ENCODE assay signal across 26 cellular contexts in the genomic region with DNA sequence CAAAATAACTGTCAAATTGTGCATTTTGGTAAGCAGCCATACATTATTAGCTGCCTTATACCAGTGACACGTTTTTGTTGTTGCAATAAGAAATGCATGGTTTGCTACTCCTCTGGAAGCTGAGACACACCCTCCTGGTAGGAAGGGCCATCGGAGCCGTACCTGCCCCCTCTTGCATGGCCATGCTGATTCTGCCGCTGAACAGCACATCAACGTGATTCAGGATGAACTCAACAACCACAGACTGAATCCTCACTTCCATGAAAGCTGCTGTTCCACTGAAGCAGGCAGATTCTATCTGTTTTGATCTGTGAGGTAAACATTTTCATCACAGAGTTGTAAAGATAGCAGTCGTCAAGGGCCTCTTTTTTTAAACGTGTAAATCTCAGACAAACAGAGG. TPM values are rescaled to one million over a fixed set of nuclear protein-coding genes. Genes with fewer than 3 reads are reported as not detected.
"Had no signal": no experiment of that assay in that cellular context is flagged by ENCODE, and none has a peak within 500 bp of the region (broad histone marks: within the 10 kb centered on the region; RNA-seq: fewer than 3 reads in every experiment).

No MANE protein-coding gene starts in this region.

- H3K27ac ChIP-seq: adrenal gland, esophagus squamous epithelium, gastrocnemius medialis, pancreas, prostate gland, sigmoid colon, uterus had no signal

- H3K4me3 ChIP-seq: adrenal gland, esophagus squamous epithelium, gastrocnemius medialis, pancreas, prostate gland, sigmoid colon, uterus had no signal

- H3K27me3 ChIP-seq: adrenal gland, esophagus squamous epithelium, gastrocnemius medialis, pancreas, sigmoid colon, uterus had no signal

- H3K9me3 ChIP-seq: adrenal gland, esophagus squamous epithelium, gastrocnemius medialis, pancreas, prostate gland, sigmoid colon, uterus had no signal

- DNase-seq: activated B cell treated with CpG ODN at 0.5 μM for 24 hours; activated CD4-positive, alpha-beta T cell treated with anti-CD3 and anti-CD28 coated beads for 36 hours; activated CD4-positive, alpha-beta T cell treated with anti-CD3 and anti-CD28 coated beads, Interleukin-2, amount 50 U/mL, for 4 hours; activated CD8-positive, alpha-beta memory T cell treated with anti-CD3 and anti-CD28 coated beads for 24 hours; activated effector memory CD4-positive, alpha-beta T cell treated with Interleukin-2 at 50 U/mL for 16 hours; activated naive CD4-positive, alpha-beta T cell treated with Interleukin-2 at 50 U/mL for 16 hours; adrenal gland; endodermal cell; esophagus squamous epithelium; gastrocnemius medialis; glutamatergic neuron; left colon; midbrain; naive thymus-derived CD4-positive, alpha-beta T cell; nucleus accumbens; pancreas; sigmoid colon; small intestine; stimulated activated CD4-positive, alpha-beta T cell treated with anti-CD3 and anti-CD28 coated beads, Interleukin-4, amount 100 ng/mL, for 4 hours; stimulated activated CD8-positive, alpha-beta memory T cell treated with anti-CD3 and anti-CD28 coated beads, Interleukin-4, amount 100 ng/mL, for 48 hours; stimulated activated naive CD8-positive, alpha-beta T cell treated with anti-CD3 and anti-CD28 coated beads, Interleukin-15, amount 100 ng/mL, for 72 hours; substantia nigra; T-helper 17 cell; uterus had no signal

- H3K4me1 ChIP-seq: adrenal gland, esophagus squamous epithelium, gastrocnemius medialis, pancreas, prostate gland, sigmoid colon, uterus had no signal

- H3K36me3 ChIP-seq: uterus had no signal

RNA-seq across cellular contexts. Expression of a gene that starts 38.6 kb away (rescaled TPM):
- polyA plus RNA-seq: liver; naive thymus-derived CD4-positive, alpha-beta T cell had no signal
